16 cellular contexts compared by ENCODE assay signal in genomic region chr1:116988908-116989307, GRCh38. TPM values are rescaled to one million over a fixed set of nuclear protein-coding genes. Genes with fewer than 3 reads are reported as not detected.
DNase-seq lines count a peak whose midpoint lies in the region; ATAC-seq, FAIRE-seq and TF ChIP-seq lines count a peak whose summit lies in the region.
"Had no signal": no experiment of that assay in that cellular context is flagged by ENCODE, and none has a peak within 500 bp of the region (broad histone marks: within the 10 kb centered on the region; RNA-seq: fewer than 3 reads in every experiment).

No MANE protein-coding gene starts in this region.

- no peak for TF ChIP-seq POLR2A in gastroesophageal sphincter (IDR thresholded peaks at IDR 0.05)
- TF ChIP-seq POLR2A in H54 (IDR thresholded peaks at IDR 0.05; ENCODE audit: low read depth, low read length) = no peak

- H3K27ac Mint-ChIP-seq in CD14-positive monocyte = peak overlapping the region in 4 of 7 donors; percentile 3 to 81 (median 40)
- H3K27ac Mint-ChIP-seq: activated naive CD4-positive, alpha-beta T cell treated with anti-CD3 and anti-CD28 coated beads, Interleukin-2, amount 50 U/mL, for 72 hours had no signal

- H3K9me3 ChIP-seq in gastroesophageal sphincter = no peaks in the 10 kb centered on the region

- H3K36me3 Mint-ChIP-seq in CD14-positive monocyte = peaks cover 0 to 4% of the 10 kb centered on the region in 2 donors

- H3K4me1 Mint-ChIP-seq in CD14-positive monocyte = peaks cover 71% of the 10 kb centered on the region

- H3K27ac ChIP-seq in gastroesophageal sphincter = peak overlapping the region in 3 of 4 donors; percentile 53 to 64 (median 60)

- H3K27me3 Mint-ChIP-seq in CD14-positive monocyte (ENCODE audit: low read depth in 3 of 3) = peaks cover 0 to 14% (median 1%) of the 10 kb centered on the region in 3 donors

- no peak for TF ChIP-seq EP300 in gastroesophageal sphincter (IDR thresholded peaks at IDR 0.05)

- FAIRE-seq in H54 (lab: Jason Lieb, UNC) = no peak
- FAIRE-seq: TTC549 had no signal

- DNase-seq in CD14-positive monocyte (ENCODE audit: low spot score) (no peak), NCI-H1417 treated with DMSO at 0.1 percent for 48 hours (lab: John Stamatoyannopoulos, UW) (peak; percentile 34), SW480 (ENCODE audit: low spot score) (peak; percentile 17), H54 (ENCODE audit: insufficient read length, low spot score) (no peak), GM13976 (ENCODE audit: low spot score) (no peak)
- DNase-seq: dermis blood vessel endothelial cell; DMS53; midbrain; NCI-H1048; posterior cingulate gyrus; stimulated activated CD8-positive, alpha-beta memory T cell treated with anti-CD3 and anti-CD28 coated beads, Interleukin-4, amount 100 ng/mL, for 48 hours had no signal

- no peaks in the 10 kb centered on the region for H3K27me3 ChIP-seq in gastroesophageal sphincter

- intact Hi-C loops in CD14-positive monocyte (cut with micrococcal nuclease) = loop anchor here in 1 of 2 donors (10.0 kb wide), 1 partner anchor 66 kb away; no protein-coding TSS in a partner anchor

- WGBS in gastroesophageal sphincter (ENCODE audit: low coverage in 1 of 2), 2 donors = 40 to 68% methylated on average over 1 to 2 of the region's 2 CpGs

- peaks cover 2 to 51% (median 18%) of the 10 kb centered on the region in 3 donors for H3K4me1 ChIP-seq in gastroesophageal sphincter

- H3K36me3 ChIP-seq in gastroesophageal sphincter = peaks cover 0 to 35% of the 10 kb centered on the region in 2 donors

- in situ Hi-C loops in GM13976 (cut with MboI; ENCODE audit: low sequenced_read_pairs, unreplicated experiment) = no loop called here

- ATAC-seq in gastroesophageal sphincter (no peak), HG03025 (IDR thresholded peaks at IDR 0.05; ENCODE audit: low FRiP score, unreplicated experiment) (no peak)
- no peak for ATAC-seq in activated CD4-positive, CD25-positive, alpha-beta regulatory T cell treated with anti-CD3 and anti-CD28 coated beads, Interleukin-2, amount 50 U/mL, for 24 hours
- ATAC-seq: activated naive CD4-positive, alpha-beta T cell treated with anti-CD3 and anti-CD28 coated beads, Interleukin-2, amount 50 U/mL, for 72 hours had no signal

- H3K4me3 Mint-ChIP-seq in CD14-positive monocyte = no peak overlapping the region

- TF ChIP-seq CTCF in CD14-positive monocyte (IDR thresholded peaks at IDR 0.05) (no peak), gastroesophageal sphincter (IDR thresholded peaks at IDR 0.05) (no peak), GM13976 (IDR thresholded peaks at IDR 0.05; ENCODE audit: borderline replicate concordance, control extremely low read depth, extremely low read depth, insufficient read depth, missing control alignments) (no peak)

- H3K9me3 Mint-ChIP-seq in CD14-positive monocyte = no peaks in the 10 kb centered on the region

- H3K4me3 ChIP-seq in gastroesophageal sphincter = no peak overlapping the region

RNA-seq across cellular contexts. Expression of gene CD101, which starts 12.7 kb away (rescaled TPM):
- polyA plus RNA-seq in CD14-positive monocyte = 100 to 1,000 TPM in 1 of 2 donors, 10 to 100 TPM in 1; 54.7 to 101 TPM
- total RNA-seq in gastroesophageal sphincter = 1 to 10 TPM in 1 of 4 donors, under 1 TPM in 3; 0.35 to 5.3 (median 0.84) TPM

Comparison
In these comparisons a context has a peak if more than half of its experiments do, and no peak if none do; other contexts are left out.
1. DNase-seq: peak in NCI-H1417 treated with DMSO at 0.1 percent for 48 hours (single experiment) and SW480 (single experiment); none in CD14-positive monocyte (single experiment), H54 (single experiment) and GM13976 (single experiment).